Comparison of ENCODE assay signal across 8 cellular contexts in the genomic region with DNA sequence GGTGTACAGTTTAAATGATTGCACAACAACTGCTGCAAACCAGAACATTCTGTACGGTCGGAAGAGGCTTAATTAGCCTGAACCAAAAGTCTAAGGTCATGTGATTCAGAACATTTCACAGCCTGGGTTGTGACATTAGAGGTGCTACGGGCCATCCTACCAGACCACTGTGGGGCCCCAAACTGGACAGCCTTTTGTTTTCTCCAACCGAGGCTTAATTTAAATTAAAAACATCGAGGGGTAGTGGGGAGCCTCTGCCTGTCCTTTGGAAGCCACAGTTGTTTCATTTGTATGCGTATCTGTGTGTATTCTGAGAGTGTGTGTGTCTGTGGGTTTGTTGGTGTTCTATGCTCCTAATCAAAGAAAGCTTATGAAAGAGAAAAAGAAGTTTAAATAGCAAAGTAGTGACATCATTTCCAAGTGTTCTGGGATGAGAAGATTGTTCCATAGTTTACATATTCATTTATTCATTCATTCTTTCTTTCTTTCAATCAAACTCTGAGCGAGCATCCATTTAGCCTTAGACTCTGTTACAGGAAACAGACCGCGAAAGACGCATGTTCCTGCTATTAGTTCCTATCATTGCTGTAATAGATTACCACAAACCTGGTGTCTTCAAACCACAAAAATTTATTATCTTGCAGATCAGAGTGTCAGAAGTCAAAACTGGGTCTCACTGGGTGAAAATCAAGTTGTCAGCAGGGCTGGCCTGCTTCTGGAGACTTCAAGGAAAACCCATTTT.
DNase-seq lines count a peak whose midpoint lies in the region; ATAC-seq, FAIRE-seq and TF ChIP-seq lines count a peak whose summit lies in the region.

No MANE protein-coding gene starts in this region.

- no peaks in the 10 kb centered on the region for H3K36me3 ChIP-seq in IMR-90 (ENCODE audit: control insufficient read depth, insufficient read depth, low read length)
- H3K36me3 ChIP-seq in heart right ventricle, result no peaks in the 10 kb centered on the region
- H3K36me3 ChIP-seq in small intestine (ENCODE audit: control insufficient read depth in 2 of 2, insufficient read depth in 2 of 2, low read length in 2 of 2), result no peaks in the 10 kb centered on the region

- DNase-seq in IMR-90 (no peak), heart right ventricle (no peak), small intestine (peak; percentile 77), NCI-H2171 (lab: John Stamatoyannopoulos, UW) (no peak)
- peak; percentile 49 for DNase-seq in activated T-cell treated with anti-CD3 and anti-CD28 coated beads, Interleukin-2, amount 50 U/mL, for 24 hours

- dilution Hi-C loops in IMR-90 (cut with HindIII; ENCODE audit: low sequenced_read_pairs, unreplicated experiment), result no loop called here

- H4K91ac ChIP-seq in IMR-90 (ENCODE audit: insufficient read depth, low read depth, low read length), result no peak overlapping the region

- POLR2A ChIA-PET in IMR-90 (lab: Charles Lee; ENCODE audit: unreplicated experiment), result interaction anchor here (0.6 kb wide), 1 partner anchor 118 kb away, joined by 11 read pairs; no protein-coding TSS in a partner anchor

- no peak overlapping the region for H3K4ac ChIP-seq in IMR-90 (ENCODE audit: low read depth, low read length)

- H3K4me2 ChIP-seq in IMR-90 (ENCODE audit: low read depth, low read length), result no peak overlapping the region

- no peak overlapping the region for H3K56ac ChIP-seq in IMR-90 (ENCODE audit: extremely low read depth, insufficient read depth, low read length)

- H3K27me3 ChIP-seq in IMR-90 (ENCODE audit: control insufficient read depth, insufficient read depth, low read length) (no peaks in the 10 kb centered on the region), heart right ventricle (no peaks in the 10 kb centered on the region), small intestine (ENCODE audit: control insufficient read depth in 2 of 2, insufficient read depth in 2 of 2, low read length in 2 of 2) (no peaks in the 10 kb centered on the region)

- in situ Hi-C loops in IMR-90 (cut with MboI; ENCODE audit: low sequenced_read_pairs), result no loop called here

- no peaks in the 10 kb centered on the region for H3K27me3 Mint-ChIP-seq in activated T-cell treated with anti-CD3 and anti-CD28 coated beads, Interleukin-2, amount 50 U/mL, for 24 hours
- H3K27me3 Mint-ChIP-seq in stimulated activated memory B cell treated with anti-CD40 and anti-IgM and Interleukin-4, amounts not matched to agents 10 μg/mL and 1 μg/mL and 100 μg/mL, for 72 hours, result no peaks in the 10 kb centered on the region

- no peak overlapping the region for H4K8ac ChIP-seq in IMR-90 (ENCODE audit: low read depth in 2 of 2, low read length in 2 of 2)

- TF ChIP-seq RAD21 in IMR-90 (IDR thresholded peaks at IDR 0.05; ENCODE audit: low read length), result no peak

- H3K4me1 ChIP-seq in IMR-90 (ENCODE audit: control insufficient read depth, insufficient read depth, low read length) (no peaks in the 10 kb centered on the region), heart right ventricle (peaks cover 0 to 23% (median 8%) of the 10 kb centered on the region in 9 donors), small intestine (ENCODE audit: control insufficient read depth in 2 of 2, insufficient read depth in 1 of 2, low read depth in 1 of 2, low read length in 1 of 2) (no peaks in the 10 kb centered on the region)

- no peak overlapping the region for H3K23ac ChIP-seq in IMR-90 (ENCODE audit: low read depth, low read length)

- peak overlapping the region; percentile 93 for H3K27ac Mint-ChIP-seq in activated T-cell treated with anti-CD3 and anti-CD28 coated beads, Interleukin-2, amount 50 U/mL, for 24 hours
- H3K27ac Mint-ChIP-seq in stimulated activated memory B cell treated with anti-CD40 and anti-IgM and Interleukin-4, amounts not matched to agents 10 μg/mL and 1 μg/mL and 100 μg/mL, for 72 hours, result no peak overlapping the region

- no peak overlapping the region for H2BK20ac ChIP-seq in IMR-90 (ENCODE audit: low read depth, low read length)

- H2AK9ac ChIP-seq in IMR-90 (replicated peaks; ENCODE audit: low read depth, low read length, poor library complexity), result no peak overlapping the region

- no peak overlapping the region for H2AK5ac ChIP-seq in IMR-90 (ENCODE audit: low read depth, low read length)

- no peak overlapping the region for H3K14ac ChIP-seq in IMR-90 (replicated peaks; ENCODE audit: low read depth, low read length)

- intact Hi-C loops in IMR-90 (cut with micrococcal nuclease) (no loop called here), heart right ventricle (cut with DNase I) (no loop called here)

- H3K9ac ChIP-seq in IMR-90 (ENCODE audit: low read depth, low read length), result no peak overlapping the region

- H3K4me1 Mint-ChIP-seq in activated T-cell treated with anti-CD3 and anti-CD28 coated beads, Interleukin-2, amount 50 U/mL, for 24 hours (ENCODE audit: low read depth), result peaks cover 73% of the 10 kb centered on the region
- H3K4me1 Mint-ChIP-seq in stimulated activated memory B cell treated with anti-CD40 and anti-IgM and Interleukin-4, amounts not matched to agents 10 μg/mL and 1 μg/mL and 100 μg/mL, for 72 hours, result peaks cover 12% of the 10 kb centered on the region

- H3K9me3 Mint-ChIP-seq in activated T-cell treated with anti-CD3 and anti-CD28 coated beads, Interleukin-2, amount 50 U/mL, for 24 hours, result peaks cover 9% of the 10 kb centered on the region
- no peaks in the 10 kb centered on the region for H3K9me3 Mint-ChIP-seq in stimulated activated memory B cell treated with anti-CD40 and anti-IgM and Interleukin-4, amounts not matched to agents 10 μg/mL and 1 μg/mL and 100 μg/mL, for 72 hours

- H4K20me1 ChIP-seq in IMR-90 (ENCODE audit: insufficient read depth, low read length), result no peaks in the 10 kb centered on the region

- no peak overlapping the region for H2AFZ ChIP-seq in IMR-90 (replicated peaks; ENCODE audit: low read length, poor library complexity)

- no TSS peak for BruUV-seq in IMR-90 (replicated peaks; lab: Mats Ljungman, UMichigan)

- no peak overlapping the region for H2BK5ac ChIP-seq in IMR-90 (ENCODE audit: low read depth, low read length, poor library complexity, severe bottlenecking)

- no peak overlapping the region for H4K5ac ChIP-seq in IMR-90 (ENCODE audit: low read depth, low read length)

- no peaks in the 10 kb centered on the region for H3K9me1 ChIP-seq in IMR-90 (ENCODE audit: insufficient read depth, low read length)

- no peaks in the 10 kb centered on the region for H3K79me1 ChIP-seq in IMR-90 (ENCODE audit: low read depth in 1 of 2, low read length in 2 of 2)

- H3K4me3 ChIP-seq in IMR-90 (ENCODE audit: insufficient read depth, low read depth, low read length) (no peak overlapping the region), heart right ventricle (no peak overlapping the region), small intestine (ENCODE audit: low read depth in 1 of 2, low read length in 2 of 2) (no peak overlapping the region)

- no peaks in the 10 kb centered on the region for H3K9me3 ChIP-seq in IMR-90 (ENCODE audit: control insufficient read depth, insufficient read depth, low read length)
- H3K9me3 ChIP-seq in heart right ventricle, result no peaks in the 10 kb centered on the region
- H3K9me3 ChIP-seq in small intestine (ENCODE audit: control insufficient read depth, low read depth), result no peaks in the 10 kb centered on the region

- no peak overlapping the region for H2BK120ac ChIP-seq in IMR-90 (ENCODE audit: low read depth, low read length)

- H3K36me3 Mint-ChIP-seq in activated T-cell treated with anti-CD3 and anti-CD28 coated beads, Interleukin-2, amount 50 U/mL, for 24 hours (ENCODE audit: low read depth), result peaks cover 3% of the 10 kb centered on the region
- no peaks in the 10 kb centered on the region for H3K36me3 Mint-ChIP-seq in stimulated activated memory B cell treated with anti-CD40 and anti-IgM and Interleukin-4, amounts not matched to agents 10 μg/mL and 1 μg/mL and 100 μg/mL, for 72 hours

- CTCF ChIA-PET in IMR-90 (lab: Yijun Ruan, JAX), result no interaction called here

- peak overlapping the region; percentile 24 for H3K4me3 Mint-ChIP-seq in activated T-cell treated with anti-CD3 and anti-CD28 coated beads, Interleukin-2, amount 50 U/mL, for 24 hours
- no peak overlapping the region for H3K4me3 Mint-ChIP-seq in stimulated activated memory B cell treated with anti-CD40 and anti-IgM and Interleukin-4, amounts not matched to agents 10 μg/mL and 1 μg/mL and 100 μg/mL, for 72 hours

- no peak for FAIRE-seq in small intestine (lab: Jason Lieb, UNC)

- TF ChIP-seq CTCF in IMR-90 (conservative IDR thresholded peaks at IDR 0.05; ENCODE audit: low read depth, low read length) (no peak), heart right ventricle (IDR thresholded peaks at IDR 0.05) (no peak)

- H2BK15ac ChIP-seq in IMR-90 (ENCODE audit: low read depth, low read length), result no peak overlapping the region

- no peak for ATAC-seq in IMR-90 (ENCODE audit: low read depth)
- peak in 7 of 8 donors; percentile 52 to 94 (median 79) for ATAC-seq in heart right ventricle
- ATAC-seq in stimulated activated memory B cell treated with anti-CD40 and anti-IgM and Interleukin-4, amounts not matched to agents 10 μg/mL and 1 μg/mL and 100 μg/mL, for 72 hours, result no peak
- ATAC-seq in GM18868 (IDR thresholded peaks at IDR 0.05; ENCODE audit: unreplicated experiment), result no peak
- no peak for ATAC-seq in GM18517 (IDR thresholded peaks at IDR 0.05; ENCODE audit: unreplicated experiment)

- 72% methylated on average over 5 of the region's 10 CpGs; no CpG with 5 or more reads in 1 of the 2 experiments for WGBS in IMR-90 (ENCODE audit: extremely low coverage in 2 of 2, insufficient read length in 1 of 2), 2 experiments
- 69 to 72% methylated on average over 10 of the region's 10 CpGs for WGBS in heart right ventricle, 2 donors
- WGBS in small intestine, 3 donors, result 56 to 62% (median 60%) methylated on average over 10 of the region's 10 CpGs

- H3K27ac ChIP-seq in IMR-90 (ENCODE audit: insufficient read depth, low read length) (no peak overlapping the region), heart right ventricle (peak overlapping the region in 5 of 10 donors; percentile 8 to 68 (median 35)), small intestine (ENCODE audit: low read depth in 1 of 2, low read length in 1 of 2) (peak overlapping the region; percentile 38 to 89)

- TF ChIP-seq POLR2A in IMR-90 (IDR thresholded peaks at IDR 0.05; ENCODE audit: low read depth, low read length), result no peak

- H3K18ac ChIP-seq in IMR-90 (ENCODE audit: low read depth, low read length), result no peak overlapping the region

TF ChIP-seq in IMR-90, 13 proteins besides CTCF, POLR2A, EP300 and RAD21 (continues in another document):
- TF ChIP-seq RFX5 (IDR thresholded peaks at IDR 0.05; ENCODE audit: low read depth, low read length) (no peak), CEBPB (IDR thresholded peaks at IDR 0.05; ENCODE audit: low read depth, low read length) (peak; percentile 46), MAFK (IDR thresholded peaks at IDR 0.05; ENCODE audit: low read depth, low read length) (no peak)
- TF ChIP-seq, protein P1, sequence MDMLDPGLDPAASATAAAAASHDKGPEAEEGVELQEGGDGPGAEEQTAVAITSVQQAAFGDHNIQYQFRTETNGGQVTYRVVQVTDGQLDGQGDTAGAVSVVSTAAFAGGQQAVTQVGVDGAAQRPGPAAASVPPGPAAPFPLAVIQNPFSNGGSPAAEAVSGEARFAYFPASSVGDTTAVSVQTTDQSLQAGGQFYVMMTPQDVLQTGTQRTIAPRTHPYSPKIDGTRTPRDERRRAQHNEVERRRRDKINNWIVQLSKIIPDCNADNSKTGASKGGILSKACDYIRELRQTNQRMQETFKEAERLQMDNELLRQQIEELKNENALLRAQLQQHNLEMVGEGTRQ (IDR thresholded peaks at IDR 0.05; ENCODE audit: low read depth, low read length), result no peak

Comparison
In these comparisons a context has a peak if more than half of its experiments do, and no peak if none do; other contexts are left out.
1. ATAC-seq: peak in heart right ventricle (7 of 8); none in IMR-90 (single experiment), stimulated activated memory B cell treated with anti-CD40 and anti-IgM and Interleukin-4, amounts not matched to agents 10 μg/mL and 1 μg/mL and 100 μg/mL, for 72 hours (single experiment), GM18868 (single experiment) and GM18517 (single experiment).
2. DNase-seq: peak in activated T-cell treated with anti-CD3 and anti-CD28 coated beads, Interleukin-2, amount 50 U/mL, for 24 hours (single experiment) and small intestine (single experiment); none in IMR-90 (single experiment), heart right ventricle (0 of 2) and NCI-H2171 (single experiment).